In genomic region chr13:99981115-99982020, GRCh38 we compare ENCODE assay signal across 1 cellular context.
TF ChIP-seq lines count a peak whose summit lies in the region.

ZIC2 (plus strand) TSS chr13:99981784; CDS start chr13:99982065, 281 bp downstream.

TF ChIP-seq in GM12878, 131 proteins besides CTCF, POLR2A, EP300 and RAD21 (continued from another document):
- TF ChIP-seq EGR1 (IDR thresholded peaks at IDR 0.05; ENCODE audit: borderline replicate concordance in 1 of 2, low read depth in 2 of 2, low read length in 2 of 2) (no peak), E2F4 (IDR thresholded peaks at IDR 0.05; ENCODE audit: low read depth, low read length) (no peak), STAT3 (IDR thresholded peaks at IDR 0.05; ENCODE audit: low read depth, low read length) (no peak), NR2C2 (IDR thresholded peaks at IDR 0.05; ENCODE audit: borderline replicate concordance, control insufficient read depth, insufficient read length, low read depth) (no peak)
